ENCODE assay signal across 20 cellular contexts in the genomic region with DNA sequence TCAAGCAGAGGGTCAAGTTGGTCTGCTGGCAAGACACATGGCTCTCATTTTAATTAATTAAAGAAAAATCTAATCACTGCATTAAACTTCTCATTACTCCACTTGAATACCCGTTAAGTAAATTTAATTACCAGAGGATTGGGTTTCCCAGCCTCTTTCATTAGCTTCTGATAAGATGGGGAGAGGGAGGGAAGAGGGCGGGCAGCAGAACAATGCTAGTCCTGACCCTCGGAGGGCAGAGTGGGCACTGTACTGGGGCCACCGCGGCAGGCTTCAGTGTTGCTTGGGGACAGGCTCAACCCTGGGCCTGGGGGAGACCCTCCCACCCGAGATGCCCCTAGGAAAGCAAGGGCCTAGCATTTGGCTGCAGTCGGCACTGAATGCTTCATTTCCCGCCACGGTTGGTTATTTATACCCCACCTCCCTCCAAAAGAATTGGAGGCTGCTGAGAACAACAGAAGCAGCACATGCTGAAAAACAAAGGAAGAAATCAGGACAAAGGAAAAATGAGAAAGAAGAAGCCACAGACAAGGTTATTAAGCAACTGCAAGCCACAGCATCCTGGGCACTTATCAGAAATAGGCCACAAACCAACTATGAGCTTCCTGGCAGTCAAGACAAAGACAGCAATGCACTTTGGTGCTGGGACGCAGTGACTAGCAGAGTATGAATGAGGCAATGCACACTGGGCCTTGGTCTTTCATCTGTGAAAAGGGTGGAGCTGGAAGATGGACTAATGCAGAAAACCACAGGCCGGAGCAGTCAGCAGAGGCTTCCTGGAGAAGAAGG. TPM values are rescaled to one million over a fixed set of nuclear protein-coding genes. Genes with fewer than 3 reads are reported as not detected.
"Had no signal": no experiment of that assay in that cellular context is flagged by ENCODE, and none has a peak within 500 bp of the region (broad histone marks: within the 10 kb centered on the region; RNA-seq: fewer than 3 reads in every experiment).

No MANE protein-coding gene starts in this region.

- H3K4me2 ChIP-seq: neural progenitor cell had no signal

- H3K36me3 ChIP-seq: left lung, lower lobe of right lung, neural progenitor cell, right lobe of liver, transverse colon had no signal

- H3K9ac ChIP-seq: neural progenitor cell had no signal

- H3K4me3 ChIP-seq: left lung, lower lobe of right lung, neural progenitor cell, right lobe of liver, testis, transverse colon had no signal

- DNase-seq: activated B cell treated with CpG ODN at 0.5 μM for 24 hours; activated CD4-positive, alpha-beta T cell treated with anti-CD3 and anti-CD28 coated beads, Interleukin-2, amount 50 U/mL, for 1 hour; activated CD8-positive, alpha-beta T cell treated with anti-CD3 and anti-CD28 coated beads for 36 hours; activated gamma-delta T cell treated with Interleukin-2 at 50 U/mL for 16 hours; activated naive CD4-positive, alpha-beta T cell treated with anti-CD3 and anti-CD28 coated beads, Interleukin-2, amount 50 U/mL, for 16 hours; activated T-cell treated with anti-CD3 and anti-CD28 coated beads, Interleukin-2, amount 50 U/mL, for 4 hours; anterior cingulate cortex; effector CD4-positive, alpha-beta T cell; left lung; lower lobe of right lung; mesenchymal stem cell; naive thymus-derived CD8-positive, alpha-beta T cell; right lobe of liver; stimulated activated CD4-positive, alpha-beta T cell treated with anti-CD3 and anti-CD28 coated beads, Interleukin-2, amount 100 ng/mL, for 48 hours; stimulated activated naive CD8-positive, alpha-beta T cell treated with anti-CD3 and anti-CD28 coated beads, Interleukin-15, Interleukin-2, amounts not matched to agents 100 U/mL and 50 U/mL, for 24 hours; testis; transverse colon had no signal

- H3K9me3 ChIP-seq: left lung, lower lobe of right lung, right lobe of liver, testis, transverse colon had no signal

- H3K27me3 ChIP-seq: neural progenitor cell, right lobe of liver, testis had no signal

- H3K4me1 ChIP-seq: left lung, lower lobe of right lung, right lobe of liver, testis, transverse colon had no signal

- H2AFZ ChIP-seq: neural progenitor cell had no signal

- H3K27ac ChIP-seq: epithelial cell of prostate, left lung, lower lobe of right lung, neural progenitor cell, right lobe of liver, testis, transverse colon had no signal

- ATAC-seq: activated CD8-positive, alpha-beta T cell treated with anti-CD3 and anti-CD28 coated beads for 36 hours; activated T-cell treated with anti-CD3 and anti-CD28 coated beads, Interleukin-2, amount 50 U/mL, for 4 hours; activated T-helper 17 cell treated with anti-CD3 and anti-CD28 coated beads, Interleukin-2, amount 50 U/mL, for 72 hours; left lung; lower lobe of right lung; naive thymus-derived CD8-positive, alpha-beta T cell; right lobe of liver; stimulated activated naive CD8-positive, alpha-beta T cell treated with anti-CD3 and anti-CD28 coated beads, Interleukin-15, Interleukin-2, amounts not matched to agents 100 U/mL and 50 U/mL, for 24 hours had no signal

RNA-seq across cellular contexts. Expression of gene LINGO1, which starts 55.8 kb away (rescaled TPM):
- polyA plus RNA-seq: naive thymus-derived CD8-positive, alpha-beta T cell had no signal
